In the genomic region with DNA sequence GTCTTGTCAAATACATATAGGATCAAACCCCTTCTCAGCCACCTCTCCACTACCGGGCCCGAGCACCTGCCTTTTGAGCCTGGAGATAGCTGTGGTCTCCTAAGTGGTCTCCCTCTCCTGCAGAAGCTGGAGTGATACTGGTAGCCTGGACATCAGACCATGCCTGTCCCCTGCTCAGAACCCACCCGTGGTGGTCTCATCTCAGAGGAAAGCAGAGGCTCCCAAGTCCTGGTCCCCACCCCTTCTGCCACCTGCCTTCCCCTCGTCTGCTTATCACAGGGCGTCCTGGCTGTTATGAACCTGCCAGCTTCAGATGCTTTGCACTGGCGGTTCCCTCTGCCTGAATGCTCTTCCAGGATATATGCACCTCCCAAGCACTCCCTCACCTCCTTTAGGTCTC, we compare ENCODE assay signal across 21 cellular contexts.
"Had no signal": no experiment of that assay in that cellular context is flagged by ENCODE, and none has a peak within 500 bp of the region (broad histone marks: within the 10 kb centered on the region; RNA-seq: fewer than 3 reads in every experiment).

No MANE protein-coding gene starts in this region.

- H3K4me2 ChIP-seq: hepatocyte had no signal

- FAIRE-seq: endothelial cell of umbilical vein, frontal cortex had no signal

- H3K36me3 ChIP-seq: colonic mucosa, esophagus squamous epithelium, gastroesophageal sphincter, heart left ventricle, left lung had no signal

- H2AFZ ChIP-seq: hepatocyte had no signal

- H3K4me1 ChIP-seq: colonic mucosa, esophagus squamous epithelium, gastroesophageal sphincter, heart left ventricle, left lung had no signal

- H3K79me2 ChIP-seq: hepatocyte had no signal

- H3K9me3 ChIP-seq: colonic mucosa, esophagus squamous epithelium, gastroesophageal sphincter, heart left ventricle, left lung had no signal

- DNase-seq: colonic mucosa; cortex of kidney; effector CD8-positive, alpha-beta T cell; effector memory CD8-positive, alpha-beta T cell; esophagus squamous epithelium; foreskin fibroblast; hypothalamus; immature natural killer cell; islet precursor cell; left cardiac atrium; left lung; left ventricle myocardium superior; mammary epithelial cell; mesendoderm; midbrain had no signal

- H3K27ac ChIP-seq: colonic mucosa, esophagus squamous epithelium, gastroesophageal sphincter, heart left ventricle, hepatocyte, left lung had no signal

- H3K27me3 ChIP-seq: colonic mucosa had no signal

- H3K4me3 ChIP-seq: colonic mucosa, esophagus squamous epithelium, gastroesophageal sphincter, heart left ventricle, hepatocyte, left lung, lung had no signal
